10 cellular contexts compared by ENCODE assay signal in the genomic region with DNA sequence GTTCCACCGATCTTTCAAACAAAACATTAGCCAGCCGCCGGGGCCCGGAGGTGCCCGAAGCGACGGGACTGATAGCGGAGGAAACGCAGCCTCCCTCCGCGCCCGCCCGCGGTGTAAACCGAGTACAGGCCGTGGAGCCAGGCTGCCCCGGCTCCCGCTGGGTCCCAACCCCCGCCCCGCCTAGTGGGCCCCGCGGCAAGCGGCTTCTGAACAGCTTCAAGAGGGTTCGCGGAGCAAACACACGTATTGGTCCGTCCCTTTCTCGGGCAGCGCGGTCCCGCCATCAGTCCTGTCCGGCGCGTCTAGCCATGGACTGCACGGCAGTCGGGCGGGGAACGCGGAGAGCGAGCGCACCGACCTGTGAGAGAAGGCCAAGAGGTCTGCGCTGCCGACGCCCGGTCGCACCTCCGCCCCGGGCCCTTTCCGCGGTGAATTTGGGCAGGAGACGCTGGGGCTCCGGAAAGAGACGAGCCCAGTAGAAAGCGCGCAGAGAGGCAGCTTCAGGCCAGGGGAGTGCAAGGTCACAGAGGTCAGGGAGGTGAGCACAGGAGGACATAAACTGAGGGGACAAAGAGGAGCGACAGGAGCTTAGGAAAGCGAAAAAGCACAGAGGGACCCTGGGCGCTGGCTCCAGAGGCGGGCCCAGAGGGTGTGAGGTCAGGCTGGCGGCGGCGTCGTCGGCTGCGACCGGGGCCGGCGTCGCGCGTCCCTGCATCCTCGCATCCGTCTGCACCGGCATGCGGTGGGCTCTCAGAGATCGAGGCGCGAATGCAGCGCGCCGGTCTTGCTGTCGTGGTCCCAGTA. TPM values are rescaled to one million over a fixed set of nuclear protein-coding genes. Genes with fewer than 3 reads are reported as not detected.
DNase-seq lines count a peak whose midpoint lies in the region; ATAC-seq, FAIRE-seq and TF ChIP-seq lines count a peak whose summit lies in the region.
"Had no signal": no experiment of that assay in that cellular context is flagged by ENCODE, and none has a peak within 500 bp of the region (broad histone marks: within the 10 kb centered on the region; RNA-seq: fewer than 3 reads in every experiment).

No MANE protein-coding gene starts in this region.

- no peak overlapping the region for H3K27ac ChIP-seq in suprapubic skin

- ATAC-seq in GM18502 (IDR thresholded peaks at IDR 0.05; ENCODE audit: poor library complexity, unreplicated experiment): no peak
- ATAC-seq in HG03354 (IDR thresholded peaks at IDR 0.05; ENCODE audit: poor library complexity, severe bottlenecking, unreplicated experiment): no peak
- ATAC-seq: HCT116 had no signal

- peaks cover 100% of the 10 kb centered on the region for H3K27me3 ChIP-seq in suprapubic skin

- H3K4me3 Mint-ChIP-seq in activated naive CD4-positive, alpha-beta T cell treated with anti-CD3 and anti-CD28 coated beads, Interleukin-2, amount 10 ng/mL, durations not matched to agents 7 days and 5 days: peak overlapping the region; percentile 71

- no peak for TF ChIP-seq POLR2A in suprapubic skin (IDR thresholded peaks at IDR 0.05)

- peaks cover 100% of the 10 kb centered on the region for H3K27me3 Mint-ChIP-seq in activated naive CD4-positive, alpha-beta T cell treated with anti-CD3 and anti-CD28 coated beads, Interleukin-2, amount 10 ng/mL, durations not matched to agents 7 days and 5 days

- TF ChIP-seq EP300 in suprapubic skin (IDR thresholded peaks at IDR 0.05): no peak

- H3K36me3 ChIP-seq in suprapubic skin: no peaks in the 10 kb centered on the region

- peaks cover 41% of the 10 kb centered on the region for H3K4me1 ChIP-seq in suprapubic skin

- FAIRE-seq in HTR-8/SVneo (lab: Jason Lieb, UNC): no peak

- peak overlapping the region; percentile 81 for H3K27ac Mint-ChIP-seq in activated naive CD4-positive, alpha-beta T cell treated with anti-CD3 and anti-CD28 coated beads, Interleukin-2, amount 10 ng/mL, durations not matched to agents 7 days and 5 days

- TF ChIP-seq CTCF in suprapubic skin (IDR thresholded peaks at IDR 0.05): no peak

- H3K4me1 Mint-ChIP-seq in activated naive CD4-positive, alpha-beta T cell treated with anti-CD3 and anti-CD28 coated beads, Interleukin-2, amount 10 ng/mL, durations not matched to agents 7 days and 5 days: peaks cover 43% of the 10 kb centered on the region

- DNase-seq in activated T-cell treated with anti-CD3 and anti-CD28 coated beads, Interleukin-2, amount 50 U/mL, for 1 hour: peak; percentile 45
- DNase-seq in activated T-cell treated with anti-CD3 and anti-CD28 coated beads for 4 hours (no peak), islet precursor cell (peak; percentile 80), suprapubic skin (ENCODE audit: low spot score in 2 of 2) (peak in 1 of 2 donors; percentile 77), HTR-8/SVneo (ENCODE audit: insufficient read length, low spot score) (no peak)
- peak; percentile 32 for DNase-seq in activated naive CD4-positive, alpha-beta T cell treated with anti-CD3 and anti-CD28 coated beads, Interleukin-2, amount 10 ng/mL, durations not matched to agents 7 days and 5 days
- DNase-seq: DMS153 had no signal

- H3K9me3 ChIP-seq in suprapubic skin: no peaks in the 10 kb centered on the region

- peak overlapping the region; percentile 53 for H3K4me3 ChIP-seq in suprapubic skin

- CTCF ChIA-PET in activated naive CD4-positive, alpha-beta T cell treated with anti-CD3 and anti-CD28 coated beads, Interleukin-2, amount 10 ng/mL, durations not matched to agents 7 days and 5 days (lab: Charles Lee): interaction anchor here (0.9 kb wide), 1 partner anchor 9 kb away, joined by 3 read pairs; no protein-coding TSS in a partner anchor

- WGBS in suprapubic skin: 7% methylated on average over 56 of the region's 83 CpGs

- no peaks in the 10 kb centered on the region for H3K9me3 Mint-ChIP-seq in activated naive CD4-positive, alpha-beta T cell treated with anti-CD3 and anti-CD28 coated beads, Interleukin-2, amount 10 ng/mL, durations not matched to agents 7 days and 5 days

- H3K36me3 Mint-ChIP-seq in activated naive CD4-positive, alpha-beta T cell treated with anti-CD3 and anti-CD28 coated beads, Interleukin-2, amount 10 ng/mL, durations not matched to agents 7 days and 5 days: peaks cover 3% of the 10 kb centered on the region

RNA-seq across cellular contexts. Expression of a gene that starts 1.9 kb away (rescaled TPM):
- under 1 TPM in 1 of 4 donors, not detected in 3; 0.30 TPM for total RNA-seq in suprapubic skin

RNA-seq across cellular contexts. Expression of a gene that starts 2.0 kb away (rescaled TPM):
- total RNA-seq in suprapubic skin: under 1 TPM in 1 of 4 donors, not detected in 3; 0.26 TPM

Comparison
In these comparisons a context has a peak if more than half of its experiments do, and no peak if none do; other contexts are left out.
1. DNase-seq: peak in activated T-cell treated with anti-CD3 and anti-CD28 coated beads, Interleukin-2, amount 50 U/mL, for 1 hour (single experiment), activated naive CD4-positive, alpha-beta T cell treated with anti-CD3 and anti-CD28 coated beads, Interleukin-2, amount 10 ng/mL, durations not matched to agents 7 days and 5 days (single experiment) and islet precursor cell (single experiment); none in activated T-cell treated with anti-CD3 and anti-CD28 coated beads for 4 hours (single experiment) and HTR-8/SVneo (single experiment).